Comparison of ENCODE assay signal across 10 cellular contexts in genomic region chr7:7773334-7774308, GRCh38. TPM values are rescaled to one million over a fixed set of nuclear protein-coding genes. Genes with fewer than 3 reads are reported as not detected.
DNase-seq lines count a peak whose midpoint lies in the region; ATAC-seq, FAIRE-seq and TF ChIP-seq lines count a peak whose summit lies in the region.
"Had no signal": no experiment of that assay in that cellular context is flagged by ENCODE, and none has a peak within 500 bp of the region (broad histone marks: within the 10 kb centered on the region; RNA-seq: fewer than 3 reads in every experiment).

No MANE protein-coding gene starts in this region.

- FAIRE-seq in small intestine (lab: Jason Lieb, UNC) = no peak

- peaks cover 22% of the 10 kb centered on the region for H3K4me1 ChIP-seq in mammary epithelial cell (ENCODE audit: insufficient read depth, low read length)
- H3K4me1 ChIP-seq in breast epithelium = no peaks in the 10 kb centered on the region
- H3K4me1 ChIP-seq in upper lobe of left lung = peaks cover 0 to 12% (median 5%) of the 10 kb centered on the region in 4 donors
- H3K4me1 ChIP-seq in small intestine (ENCODE audit: control insufficient read depth in 2 of 2, insufficient read depth in 1 of 2, low read depth in 1 of 2, low read length in 1 of 2) = peaks cover 0 to 2% of the 10 kb centered on the region in 2 donors
- no peaks in the 10 kb centered on the region for H3K4me1 ChIP-seq in ascending aorta

- TF ChIP-seq POLR2A in breast epithelium (IDR thresholded peaks at IDR 0.05) (no peak), upper lobe of left lung (IDR thresholded peaks at IDR 0.05) (no peak)

- H3K79me2 ChIP-seq in mammary epithelial cell (ENCODE audit: insufficient read depth, low read length) = no peaks in the 10 kb centered on the region

- dilution Hi-C loops in mammary epithelial cell (cut with HindIII; ENCODE audit: low sequenced_read_pairs) = no loop called here

- ATAC-seq in HG02610 (IDR thresholded peaks at IDR 0.05; ENCODE audit: unreplicated experiment) (peak; percentile 56), HG03575 (IDR thresholded peaks at IDR 0.05; ENCODE audit: extremely low read depth, insufficient number of reproducible peaks, low FRiP score, unreplicated experiment) (peak; percentile 55), upper lobe of left lung (ENCODE audit: low FRiP score in 2 of 2) (no peak)
- ATAC-seq: SK-N-SH treated with all-trans-retinoic acid at 6 μM for 48 hours had no signal

- H3K9me3 ChIP-seq in mammary epithelial cell (replicated peaks; ENCODE audit: insufficient read depth, low read length) (no peaks in the 10 kb centered on the region), breast epithelium (no peaks in the 10 kb centered on the region), upper lobe of left lung (no peaks in the 10 kb centered on the region), small intestine (ENCODE audit: control insufficient read depth, low read depth) (no peaks in the 10 kb centered on the region), ascending aorta (no peaks in the 10 kb centered on the region)

- no peak for TF ChIP-seq CTCF in mammary epithelial cell (conservative IDR thresholded peaks at IDR 0.05 in 1 of 2, IDR thresholded peaks at IDR 0.05 in 1 of 2; ENCODE audit: extremely low read depth in 1 of 2, insufficient read depth in 1 of 2, low read depth in 1 of 2, low read length in 2 of 2)
- TF ChIP-seq CTCF in breast epithelium (IDR thresholded peaks at IDR 0.05) = no peak
- no peak for TF ChIP-seq CTCF in upper lobe of left lung (IDR thresholded peaks at IDR 0.05)
- TF ChIP-seq CTCF in ascending aorta (IDR thresholded peaks at IDR 0.05) = no peak

- no peak overlapping the region for H2AFZ ChIP-seq in mammary epithelial cell (ENCODE audit: low read depth, low read length)

- H3K27ac ChIP-seq in mammary epithelial cell (ENCODE audit: insufficient read depth, low read depth, low read length) (no peak overlapping the region), breast epithelium (no peak overlapping the region), upper lobe of left lung (no peak overlapping the region), small intestine (ENCODE audit: low read depth in 1 of 2, low read length in 1 of 2) (no peak overlapping the region), ascending aorta (no peak overlapping the region)

- 98% methylated on average over 3 of the region's 3 CpGs for WGBS in mammary epithelial cell (ENCODE audit: low coverage, missing lambda C conversion rate)
- 91 to 94% methylated on average over 3 of the region's 3 CpGs for WGBS in upper lobe of left lung, 2 donors
- WGBS in small intestine, 3 donors = 92 to 100% (median 93%) methylated on average over 3 of the region's 3 CpGs

- H3K4me2 ChIP-seq in mammary epithelial cell (ENCODE audit: insufficient read depth, low read depth, low read length) = peak overlapping the region; percentile 81

- H3K27me3 ChIP-seq in mammary epithelial cell (ENCODE audit: insufficient read depth, low read length) (no peaks in the 10 kb centered on the region), breast epithelium (no peaks in the 10 kb centered on the region), upper lobe of left lung (no peaks in the 10 kb centered on the region), small intestine (ENCODE audit: control insufficient read depth in 2 of 2, insufficient read depth in 2 of 2, low read length in 2 of 2) (no peaks in the 10 kb centered on the region), ascending aorta (no peaks in the 10 kb centered on the region)

- H3K36me3 ChIP-seq in mammary epithelial cell (ENCODE audit: insufficient read depth, low read length) (no peaks in the 10 kb centered on the region), breast epithelium (no peaks in the 10 kb centered on the region), upper lobe of left lung (no peaks in the 10 kb centered on the region), small intestine (ENCODE audit: control insufficient read depth in 2 of 2, insufficient read depth in 2 of 2, low read length in 2 of 2) (no peaks in the 10 kb centered on the region), ascending aorta (no peaks in the 10 kb centered on the region)

- CTCF ChIA-PET in mammary epithelial cell (lab: Charles Lee; ENCODE audit: low non-redundant PET) = no interaction called here

- H3K4me3 ChIP-seq in mammary epithelial cell (replicated peaks in 1 of 3; ENCODE audit: insufficient read depth in 1 of 3, low read depth in 2 of 3, low read length in 3 of 3) (no peak overlapping the region), breast epithelium (no peak overlapping the region), upper lobe of left lung (no peak overlapping the region), small intestine (ENCODE audit: low read depth in 1 of 2, low read length in 2 of 2) (no peak overlapping the region), ascending aorta (no peak overlapping the region)

- in situ Hi-C loops in mammary epithelial cell (cut with MboI; ENCODE audit: low sequenced_read_pairs in 2 of 2) = loop anchor here in 1 of 2 donors (25.0 kb wide), 1 partner anchor 186 kb away; no protein-coding TSS in a partner anchor

- no peak for TF ChIP-seq EP300 in upper lobe of left lung (IDR thresholded peaks at IDR 0.05)

- no peaks in the 10 kb centered on the region for H4K20me1 ChIP-seq in mammary epithelial cell (ENCODE audit: insufficient read depth, low read length)

- intact Hi-C loops in mammary epithelial cell (cut with micrococcal nuclease) (loop anchor here (2.0 kb wide), 1 partner anchor 87 kb away; no protein-coding TSS in a partner anchor), breast epithelium (cut with DNase I; ENCODE audit: low total_unique reads) (no loop called here), ascending aorta (cut with DNase I) (no loop called here)

- DNase-seq in mammary epithelial cell (no peak), breast epithelium (ENCODE audit: low spot score in 2 of 2) (no peak), upper lobe of left lung (no peak), small intestine (no peak), ascending aorta (ENCODE audit: low spot score in 2 of 2) (no peak), NCI-H1048 (lab: John Stamatoyannopoulos, UW) (no peak)
- DNase-seq: nucleus accumbens had no signal

- H3K9ac ChIP-seq in mammary epithelial cell (ENCODE audit: insufficient read depth, low read length) = no peak overlapping the region

- no TSS peak for BruUV-seq in mammary epithelial cell (replicated peaks; lab: Mats Ljungman, UMichigan)

RNA-seq across cellular contexts. Expression of gene RPA3, which starts 55.2 kb away (rescaled TPM):
- total RNA-seq in mammary epithelial cell = 10 to 100 TPM; 14.3 to 47.9 TPM
- 40.1 TPM for polyA plus RNA-seq in mammary epithelial cell
- polyA minus RNA-seq in mammary epithelial cell = 14.2 TPM
- 10 to 100 TPM; 18.7 to 24.6 (median 22.3) TPM for total RNA-seq in breast epithelium
- total RNA-seq in upper lobe of left lung = 10 to 100 TPM in 5 of 6 donors, 1 to 10 TPM in 1; 6.3 to 31.1 (median 19.5) TPM
- 10 to 100 TPM; 30.0 to 37.2 (median 36.0) TPM for polyA plus RNA-seq in small intestine
- total RNA-seq in ascending aorta = 0.96 TPM

Comparison
In these comparisons a context has a peak if more than half of its experiments do, and no peak if none do; other contexts are left out.
1. ATAC-seq: peak in HG02610 (single experiment) and HG03575 (single experiment); none in upper lobe of left lung (0 of 2).